17 cellular contexts compared by ENCODE assay signal in the genomic region with DNA sequence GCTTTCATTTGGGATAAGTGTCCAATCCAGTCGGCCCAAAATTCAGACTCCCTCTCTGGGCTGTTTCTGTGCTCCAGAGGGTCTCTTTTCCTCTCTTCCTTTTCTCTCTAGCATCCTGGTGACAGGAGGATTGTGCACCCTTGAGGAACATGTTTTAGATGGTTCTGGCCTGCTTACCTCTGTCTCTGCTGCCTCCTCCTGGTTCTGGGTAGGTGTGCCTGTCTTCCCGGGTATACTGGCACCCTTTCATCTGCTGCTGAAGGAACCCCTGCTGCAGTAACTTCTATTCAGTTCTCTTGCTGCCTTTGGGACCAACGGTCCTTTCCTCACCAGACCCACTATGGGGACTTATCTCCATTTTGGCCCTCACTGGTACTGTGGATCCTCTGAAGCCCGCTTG. TPM values are rescaled to one million over a fixed set of nuclear protein-coding genes. Genes with fewer than 3 reads are reported as not detected.
DNase-seq lines count a peak whose midpoint lies in the region; ATAC-seq, FAIRE-seq and TF ChIP-seq lines count a peak whose summit lies in the region.
"Had no signal": no experiment of that assay in that cellular context is flagged by ENCODE, and none has a peak within 500 bp of the region (broad histone marks: within the 10 kb centered on the region; RNA-seq: fewer than 3 reads in every experiment).

No MANE protein-coding gene starts in this region.

- no peak for FAIRE-seq in RCC 7860 (lab: Jason Lieb, UNC)
- FAIRE-seq: A204.1 had no signal

- CTCF ChIA-PET in Panc1 (lab: Charles Lee) = no interaction called here

- H3K4me1 ChIP-seq in Panc1 (ENCODE audit: control insufficient read depth, insufficient read depth, low read length) (peaks cover 3% of the 10 kb centered on the region; the same call in 1 of the 2 replicates), neuronal stem cell (ENCODE audit: control insufficient read depth in 2 of 2, insufficient read depth in 1 of 2, low read depth in 1 of 2, low read length in 2 of 2) (peaks cover 0 to 5% of the 10 kb centered on the region in 2 donors)
- H3K4me1 ChIP-seq: thyroid gland had no signal

- TF ChIP-seq CTCF in Panc1 (IDR thresholded peaks at IDR 0.05) (no peak), omental fat pad (IDR thresholded peaks at IDR 0.05) (no peak)

- peak overlapping the region; percentile 61 for H2BK120ac ChIP-seq in neuronal stem cell (ENCODE audit: low read depth, low read length)

- H2BK12ac ChIP-seq in neuronal stem cell (ENCODE audit: low read length) = no peak overlapping the region

- peak overlapping the region; percentile 7 for H3K18ac ChIP-seq in neuronal stem cell (ENCODE audit: low read length)

- H3K9me3 ChIP-seq in Panc1 (ENCODE audit: control insufficient read depth, insufficient read depth, low read depth, low read length) = peaks cover 21% of the 10 kb centered on the region; the same call in 1 of the 2 replicates
- peaks cover 1 to 45% of the 10 kb centered on the region in 2 donors for H3K9me3 ChIP-seq in neuronal stem cell (replicated peaks in 1 of 2; ENCODE audit: control insufficient read depth in 2 of 2, insufficient read depth in 1 of 2, low read depth in 1 of 2, low read length in 2 of 2)
- H3K9me3 ChIP-seq: thyroid gland had no signal

- H2BK5ac ChIP-seq in neuronal stem cell (ENCODE audit: low read length) = peak overlapping the region; percentile 43

- H3K9ac ChIP-seq in neuronal stem cell (ENCODE audit: low read depth, low read length, poor library complexity) = no peak overlapping the region

- POLR2A ChIA-PET in Panc1 (lab: Charles Lee) = interaction anchor here (0.5 kb wide), 1 partner anchor 112 kb away, joined by 5 read pairs; a partner anchor contains a TSS

- H2AK5ac ChIP-seq in neuronal stem cell (ENCODE audit: low read depth, low read length) = no peak overlapping the region

- intact Hi-C loops in Panc1 (cut with micrococcal nuclease; ENCODE audit: unreplicated experiment) = no loop called here

- no peak overlapping the region for H2BK15ac ChIP-seq in neuronal stem cell (ENCODE audit: low read length)

- no peak overlapping the region for H2AFZ ChIP-seq in neuronal stem cell (ENCODE audit: low read length)

- H3K36me3 ChIP-seq in Panc1 (ENCODE audit: control insufficient read depth, insufficient read depth, low read length) (no peaks in the 10 kb centered on the region; the same call in 1 of the 2 replicates), neuronal stem cell (replicated peaks in 1 of 2; ENCODE audit: control insufficient read depth in 2 of 2, insufficient read depth in 2 of 2, low read length in 2 of 2) (no peaks in the 10 kb centered on the region)
- H3K36me3 ChIP-seq: heart left ventricle, thyroid gland had no signal

- H3K4me2 ChIP-seq in neuronal stem cell (ENCODE audit: insufficient read depth, low read length, poor library complexity, severe bottlenecking) = no peak overlapping the region

- peak; percentile 41 for DNase-seq in SKM-1 (lab: John Stamatoyannopoulos, UW; ENCODE audit: unreplicated experiment)
- DNase-seq in SKM-1 treated with dmso at 0.1 percent for 144 hours (lab: John Stamatoyannopoulos, UW; ENCODE audit: unreplicated experiment) = no peak
- DNase-seq in Panc1 (ENCODE audit: low read depth, low spot score) = no peak
- no peak for DNase-seq in neuronal stem cell (ENCODE audit: low spot score)
- DNase-seq in RCC 7860 (ENCODE audit: low spot score) = no peak
- DNase-seq in omental fat pad (ENCODE audit: low spot score) = no peak
- DNase-seq: activated naive CD4-positive, alpha-beta T cell; heart left ventricle; kidney glomerular epithelial cell; NCI-H1105; NCI-H446 treated with DMSO at 0.1 percent for 48 hours; T1000; thyroid gland had no signal

- in situ Hi-C loops in Panc1 (cut with HindIII; ENCODE audit: low pct_unique_long_range_greater_than_20kb, low sequenced_read_pairs) = no loop called here

- no peak overlapping the region for H4K8ac ChIP-seq in neuronal stem cell (ENCODE audit: low read depth, low read length)

- no peak overlapping the region for H4K91ac ChIP-seq in neuronal stem cell (ENCODE audit: low read depth, low read length, poor library complexity)

- no peak overlapping the region for H3K14ac ChIP-seq in neuronal stem cell (ENCODE audit: low read length)

- H3K4ac ChIP-seq in neuronal stem cell (ENCODE audit: low read length) = no peak overlapping the region

- no TSS peak for BruUV-seq in Panc1 (replicated peaks; lab: Mats Ljungman, UMichigan)

- no peak overlapping the region for H3K4me3 ChIP-seq in Panc1 (ENCODE audit: low read depth in 2 of 2, low read length in 2 of 2)
- H3K4me3 ChIP-seq in neuronal stem cell (ENCODE audit: low read length in 2 of 2) = no peak overlapping the region
- H3K4me3 ChIP-seq: thyroid gland had no signal

- WGBS in neuronal stem cell (ENCODE audit: extremely low coverage in 2 of 2, insufficient read length in 2 of 2, insufficient replicate concordance in 1 of 2), 2 donors = no CpG with 5 or more reads among the region's 4 CpGs

- H3K23ac ChIP-seq in neuronal stem cell (ENCODE audit: low read depth, low read length, poor library complexity) = no peak overlapping the region

- peaks cover 3% of the 10 kb centered on the region for H3K79me1 ChIP-seq in neuronal stem cell (ENCODE audit: low read depth, low read length)

- no peak overlapping the region for H3K27ac ChIP-seq in Panc1 (ENCODE audit: low read length)
- H3K27ac ChIP-seq in neuronal stem cell (replicated peaks; ENCODE audit: low read length) = no peak overlapping the region
- H3K27ac ChIP-seq: RWPE1, thyroid gland had no signal

- no peaks in the 10 kb centered on the region for H3K27me3 ChIP-seq in Panc1 (ENCODE audit: control insufficient read depth, insufficient read depth, low read length)
- H3K27me3 ChIP-seq in neuronal stem cell (ENCODE audit: control insufficient read depth in 3 of 3, insufficient read depth in 3 of 3, low read depth in 1 of 3, low read length in 3 of 3) = no peaks in the 10 kb centered on the region
- H3K27me3 ChIP-seq: heart left ventricle, thyroid gland had no signal

- ATAC-seq in HG02938 (IDR thresholded peaks at IDR 0.05; ENCODE audit: unreplicated experiment) (peak; percentile 6), Panc1 (peak; percentile 72), omental fat pad (ENCODE audit: low FRiP score) (no peak), HG03108 (IDR thresholded peaks at IDR 0.05; ENCODE audit: unreplicated experiment) (no peak)

RNA-seq across cellular contexts. Expression of a gene that starts 53.2 kb away (rescaled TPM):
- 183 TPM for total RNA-seq in Panc1 (2021; ENCODE audit: unreplicated experiment)
- polyA plus RNA-seq in Panc1 (2012; ENCODE audit: insufficient read length) = 96.2 TPM
- 923 TPM for polyA plus RNA-seq in neuronal stem cell (2013, experiment 1 of 2)
- 915 TPM for polyA plus RNA-seq in neuronal stem cell (2013, experiment 2 of 2)
- total RNA-seq in omental fat pad = 100 to 1,000 TPM in 1 of 4 donors, 10 to 100 TPM in 3; 32.5 to 109 (median 51.7) TPM

Comparison
In these comparisons a context has a peak if more than half of its experiments do, and no peak if none do; other contexts are left out.
1. ATAC-seq: peak in HG02938 (single experiment) and Panc1 (single experiment); none in omental fat pad (single experiment) and HG03108 (single experiment).